14 cellular contexts compared by ENCODE assay signal in the genomic region with DNA sequence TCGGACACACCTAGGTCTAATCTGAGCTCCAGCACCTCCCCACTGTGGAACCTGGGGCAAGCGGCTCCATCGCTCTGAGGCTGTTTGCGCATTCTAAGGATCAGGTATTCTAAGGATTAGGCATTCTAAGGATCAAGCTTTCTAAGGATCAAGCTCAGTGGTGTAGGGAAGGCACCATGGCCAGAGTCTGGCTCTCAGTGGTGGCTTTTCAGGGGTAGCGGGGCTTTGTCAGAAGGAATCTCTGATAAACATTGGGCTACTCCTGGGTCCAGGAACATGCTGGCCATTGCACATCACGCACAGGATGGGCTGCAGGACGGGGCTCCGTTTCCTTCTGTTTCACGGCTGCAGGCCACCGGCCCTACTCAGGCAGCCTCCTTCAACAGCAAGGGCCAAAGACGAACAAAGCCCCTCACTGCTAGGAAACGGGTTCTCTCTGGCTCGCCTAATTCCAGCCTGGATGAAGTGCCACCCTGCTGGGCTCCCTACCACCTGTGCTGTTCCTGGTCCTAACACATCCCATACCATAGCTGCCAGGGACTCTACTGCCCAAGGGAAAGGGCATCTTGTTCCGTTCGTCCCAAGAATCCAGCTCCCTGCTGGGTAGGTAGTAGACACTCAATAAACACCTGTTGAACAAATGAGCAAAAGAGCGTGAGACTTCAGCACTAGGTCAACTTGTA. TPM values are rescaled to one million over a fixed set of nuclear protein-coding genes. Genes with fewer than 3 reads are reported as not detected.
DNase-seq lines count a peak whose midpoint lies in the region; ATAC-seq, FAIRE-seq and TF ChIP-seq lines count a peak whose summit lies in the region.
"Had no signal": no experiment of that assay in that cellular context is flagged by ENCODE, and none has a peak within 500 bp of the region (broad histone marks: within the 10 kb centered on the region; RNA-seq: fewer than 3 reads in every experiment).

No MANE protein-coding gene starts in this region.

- no peak for TF ChIP-seq EP300 in ovary (IDR thresholded peaks at IDR 0.05)

- H3K9ac ChIP-seq in PC-3 (ENCODE audit: low read length), result no peak overlapping the region

- peaks cover 84% of the 10 kb centered on the region for H3K4me1 ChIP-seq in left ventricle myocardium inferior
- peaks cover 33 to 70% (median 55%) of the 10 kb centered on the region in 9 donors for H3K4me1 ChIP-seq in heart right ventricle
- peaks cover 35% of the 10 kb centered on the region for H3K4me1 ChIP-seq in ovary (ENCODE audit: insufficient read depth)
- peaks cover 39% of the 10 kb centered on the region for H3K4me1 ChIP-seq in PC-3 (ENCODE audit: insufficient read depth, low read length)

- peak; percentile 66 for FAIRE-seq in bronchial epithelial cell (lab: Jason Lieb, UNC)

- no TSS peak for BruUV-seq in PC-3 (replicated peaks; lab: Mats Ljungman, UMichigan)

- ATAC-seq in heart right ventricle (no peak), PC-3 (no peak), GM21367 (IDR thresholded peaks at IDR 0.05; ENCODE audit: unreplicated experiment) (no peak)

- H3K79me2 ChIP-seq in PC-3 (ENCODE audit: low read length), result no peaks in the 10 kb centered on the region

- H3F3A ChIP-seq in PC-3 (ENCODE audit: low read length, unreplicated experiment), result no peaks in the 10 kb centered on the region

- no peaks in the 10 kb centered on the region for H3K9me3 ChIP-seq in left ventricle myocardium inferior (replicated peaks)
- no peaks in the 10 kb centered on the region for H3K9me3 ChIP-seq in heart right ventricle
- H3K9me3 ChIP-seq in ovary, result no peaks in the 10 kb centered on the region
- H3K9me3 ChIP-seq in PC-3 (ENCODE audit: low read length), result no peaks in the 10 kb centered on the region
- H3K9me3 ChIP-seq: Caco-2, MG63 had no signal

- no peaks in the 10 kb centered on the region for H3K36me3 ChIP-seq in left ventricle myocardium inferior
- no peaks in the 10 kb centered on the region for H3K36me3 ChIP-seq in heart right ventricle
- no peaks in the 10 kb centered on the region for H3K36me3 ChIP-seq in bronchial epithelial cell (ENCODE audit: control insufficient read depth, insufficient read depth, low read length)
- H3K36me3 ChIP-seq in ovary, result no peaks in the 10 kb centered on the region
- H3K36me3 ChIP-seq in PC-3 (ENCODE audit: low read depth, low read length), result no peaks in the 10 kb centered on the region
- H3K36me3 ChIP-seq: MG63 had no signal

- no peak overlapping the region for H3K4me3 ChIP-seq in left ventricle myocardium inferior
- H3K4me3 ChIP-seq in heart right ventricle, result no peak overlapping the region
- H3K4me3 ChIP-seq in bronchial epithelial cell (ENCODE audit: low read depth, low read length), result no peak overlapping the region
- H3K4me3 ChIP-seq in ovary, result no peak overlapping the region
- no peak overlapping the region for H3K4me3 ChIP-seq in PC-3 (ENCODE audit: low read length)
- H3K4me3 ChIP-seq: MG63 had no signal

- H3K27ac ChIP-seq in left ventricle myocardium inferior (replicated peaks) (peak overlapping the region; percentile 95), heart right ventricle (peak overlapping the region in 3 of 10 donors; percentile 15 to 32 (median 26)), ovary (no peak overlapping the region), PC-3 (ENCODE audit: low read length) (no peak overlapping the region)

- H3K9me2 ChIP-seq in PC-3 (replicated peaks; ENCODE audit: low read length), result no peaks in the 10 kb centered on the region

- CTCF ChIA-PET in PC-3 (lab: Charles Lee), result no interaction called here

- H3K4me2 ChIP-seq in PC-3 (ENCODE audit: low read length), result no peak overlapping the region

- H4K20me1 ChIP-seq in PC-3 (ENCODE audit: low read length), result no peaks in the 10 kb centered on the region

- WGBS in heart right ventricle, 2 donors, result 90 to 92% methylated on average over 16 of the region's 16 CpGs
- whole genome bisulfite sequencing in ovary, 3 donors, result 89 to 94% (median 94%) methylated on average over 16 of the region's 16 CpGs

- POLR2A ChIA-PET in PC-3 (lab: Charles Lee; ENCODE audit: unreplicated experiment), result no interaction called here

- no peaks in the 10 kb centered on the region for H3K27me3 ChIP-seq in left ventricle myocardium inferior (ENCODE audit: low read depth)
- peaks cover 0 to 54% (median 0%) of the 10 kb centered on the region in 7 donors for H3K27me3 ChIP-seq in heart right ventricle
- peaks cover 12% of the 10 kb centered on the region for H3K27me3 ChIP-seq in bronchial epithelial cell (ENCODE audit: control insufficient read depth, insufficient read depth, low read length)
- no peaks in the 10 kb centered on the region for H3K27me3 ChIP-seq in ovary
- H3K27me3 ChIP-seq in PC-3 (ENCODE audit: low read length), result no peaks in the 10 kb centered on the region
- H3K27me3 ChIP-seq: MG63 had no signal

- DNase-seq in left ventricle myocardium inferior (no peak), heart right ventricle (no peak), bronchial epithelial cell (ENCODE audit: low read depth) (no peak), ovary (peak in 3 of 5 donors; percentile 14 to 40 (median 15)), ureter (ENCODE audit: low spot score) (peak; percentile 30), ACHN (no peak), PC-3 (no peak)
- DNase-seq: MG63, NCI-H1105, NCI-H446, SHP77 had no signal

- in situ Hi-C loops in ACHN (cut with HindIII; ENCODE audit: low pct_ligation_motif_present, low pct_unique_long_range_greater_than_20kb, low sequenced_read_pairs), result no loop called here

- H2AFZ ChIP-seq in PC-3 (ENCODE audit: low read length), result no peak overlapping the region

- TF ChIP-seq CTCF in left ventricle myocardium inferior (IDR thresholded peaks at IDR 0.05; ENCODE audit: borderline replicate concordance) (no peak), heart right ventricle (IDR thresholded peaks at IDR 0.05) (no peak), bronchial epithelial cell (IDR thresholded peaks at IDR 0.05; ENCODE audit: insufficient read depth, low read length, severe bottlenecking) (no peak), ovary (IDR thresholded peaks at IDR 0.05) (no peak), PC-3 (conservative IDR thresholded peaks at IDR 0.05; ENCODE audit: low read depth, low read length) (no peak)

- intact Hi-C loops in left ventricle myocardium inferior (cut with micrococcal nuclease) (no loop called here), heart right ventricle (cut with DNase I) (loop anchor here in 2 of 10 donors (10.0 kb wide), 2 partner anchors 45 to 55 kb away; partner anchors contain the start of gene ENGASE (in 1 of the 2)), ovary (cut with DNase I) (loop anchor here in 1 of 4 donors (10.0 kb wide), 1 partner anchor 365 kb away; no protein-coding TSS in a partner anchor), PC-3 (cut with micrococcal nuclease) (no loop called here)

- TF ChIP-seq POLR2A in ovary (IDR thresholded peaks at IDR 0.05), result no peak

RNA-seq across cellular contexts. Expression of gene C1QTNF1, which starts 5.5 kb away (rescaled TPM):
- 146 TPM for total RNA-seq in left ventricle myocardium inferior
- 100 to 1,000 TPM in 3 of 10 donors, 10 to 100 TPM in 7; 29.3 to 685 (median 62.8) TPM for total RNA-seq in heart right ventricle
- 100 to 1,000 TPM; 108 to 224 TPM for polyA plus RNA-seq in heart right ventricle
- total RNA-seq in bronchial epithelial cell, result 0.13 and 0.79 TPM in 2 replicates
- 10 to 100 TPM; 41.1 to 85.9 (median 53.5) TPM for total RNA-seq in ovary
- polyA plus RNA-seq in ovary, result 10 to 100 TPM; 17.9 to 69.4 TPM
- 108 TPM for total RNA-seq in ureter
- 18.6 and 21.0 TPM in 2 replicates for total RNA-seq in PC-3 (2014; rRNA removed)
- total RNA-seq: G401 had no signal

RNA-seq across cellular contexts. Expression of gene CANT1, which starts 19.9 kb away (rescaled TPM):
- total RNA-seq in left ventricle myocardium inferior (24.2 TPM), heart right ventricle (10 to 100 TPM; 19.9 to 33.4 (median 24.4) TPM), bronchial epithelial cell (60.0 and 114 TPM in 2 replicates), ovary (10 to 100 TPM; 20.4 to 48.8 (median 34.3) TPM), ureter (53.7 TPM), PC-3 (2014; rRNA removed) (191 and 220 TPM in 2 replicates)
- polyA plus RNA-seq in heart right ventricle (10 to 100 TPM in 1 of 2 donors, 1 to 10 TPM in 1; 4.1 to 16.7 TPM), ovary (10 to 100 TPM; 18.6 to 33.8 TPM)

RNA-seq across cellular contexts. Expression of gene ENGASE, which starts 45.2 kb away (rescaled TPM):
- total RNA-seq in left ventricle myocardium inferior, result 31.5 TPM
- total RNA-seq in heart right ventricle, result 10 to 100 TPM; 20.1 to 45.5 (median 26.6) TPM
- 10 to 100 TPM in 1 of 2 donors, 1 to 10 TPM in 1; 9.7 to 54.1 TPM for polyA plus RNA-seq in heart right ventricle
- total RNA-seq in bronchial epithelial cell, result 8.1 and 10.5 TPM in 2 replicates
- total RNA-seq in ovary, result 10 to 100 TPM; 21.0 to 61.5 (median 48.2) TPM
- 10 to 100 TPM in 1 of 2 donors, 1 to 10 TPM in 1; 6.0 to 32.0 TPM for polyA plus RNA-seq in ovary
- total RNA-seq in ureter, result 119 TPM
- 34.5 and 58.1 TPM in 2 replicates for total RNA-seq in PC-3 (2014; rRNA removed)

RNA-seq across cellular contexts. Expression of gene LGALS3BP, which starts 49.7 kb away (rescaled TPM):
- total RNA-seq in left ventricle myocardium inferior, result 585 TPM
- 100 to 1,000 TPM; 362 to 852 (median 568) TPM for total RNA-seq in heart right ventricle
- polyA plus RNA-seq in heart right ventricle, result 100 to 1,000 TPM; 196 to 268 TPM
- 116 and 118 TPM in 2 replicates for total RNA-seq in bronchial epithelial cell
- total RNA-seq in ovary, result 100 to 1,000 TPM; 191 to 584 (median 250) TPM
- 100 to 1,000 TPM; 214 to 251 TPM for polyA plus RNA-seq in ovary
- 393 TPM for total RNA-seq in ureter
- 72.4 and 121 TPM in 2 replicates for total RNA-seq in PC-3 (2014; rRNA removed)

Comparison
In these comparisons a context has a peak if more than half of its experiments do, and no peak if none do; other contexts are left out.
1. DNase-seq: peak in ovary (3 of 5) and ureter (single experiment); none in left ventricle myocardium inferior (single experiment), heart right ventricle (0 of 2), bronchial epithelial cell (single experiment), ACHN (single experiment) and PC-3 (single experiment).
2. RNA of gene C1QTNF1, which starts 5.5 kb away (total RNA-seq): 146 TPM in left ventricle myocardium inferior (single experiment), 108 TPM in ureter (single experiment), 29.3 to 685 TPM in heart right ventricle, 41.1 to 85.9 TPM in ovary and 18.6 to 21.0 TPM in PC-3; 0.13 to 0.79 TPM in bronchial epithelial cell; every median in the first group is over 10 times any median in the second.